1 cellular context compared by ENCODE assay signal in genomic region chr20:34689486-34689885, GRCh38.
TF ChIP-seq lines count a peak whose summit lies in the region.

No MANE protein-coding gene starts in this region.

TF ChIP-seq in GM23338, 12 proteins besides CTCF, POLR2A, EP300 and RAD21:
- no peak for TF ChIP-seq ZNF462 (CRISPR knock-in tag; IDR thresholded peaks at IDR 0.05)
- no peak for TF ChIP-seq ZNF331 (CRISPR knock-in tag; IDR thresholded peaks at IDR 0.05; ENCODE audit: low read depth)
- no peak for TF ChIP-seq ZNF114 (CRISPR knock-in tag; IDR thresholded peaks at IDR 0.05)
- TF ChIP-seq ETS1 (IDR thresholded peaks at IDR 0.05): no peak
- no peak for TF ChIP-seq JUNB (IDR thresholded peaks at IDR 0.05; ENCODE audit: unreplicated experiment)
- no peak for TF ChIP-seq NANOG (IDR thresholded peaks at IDR 0.05; ENCODE audit: borderline replicate concordance)
- TF ChIP-seq POLR2AphosphoS5 (IDR thresholded peaks at IDR 0.05; ENCODE audit: low read depth): no peak
